ENCODE assay signal across 15 cellular contexts in the genomic region with DNA sequence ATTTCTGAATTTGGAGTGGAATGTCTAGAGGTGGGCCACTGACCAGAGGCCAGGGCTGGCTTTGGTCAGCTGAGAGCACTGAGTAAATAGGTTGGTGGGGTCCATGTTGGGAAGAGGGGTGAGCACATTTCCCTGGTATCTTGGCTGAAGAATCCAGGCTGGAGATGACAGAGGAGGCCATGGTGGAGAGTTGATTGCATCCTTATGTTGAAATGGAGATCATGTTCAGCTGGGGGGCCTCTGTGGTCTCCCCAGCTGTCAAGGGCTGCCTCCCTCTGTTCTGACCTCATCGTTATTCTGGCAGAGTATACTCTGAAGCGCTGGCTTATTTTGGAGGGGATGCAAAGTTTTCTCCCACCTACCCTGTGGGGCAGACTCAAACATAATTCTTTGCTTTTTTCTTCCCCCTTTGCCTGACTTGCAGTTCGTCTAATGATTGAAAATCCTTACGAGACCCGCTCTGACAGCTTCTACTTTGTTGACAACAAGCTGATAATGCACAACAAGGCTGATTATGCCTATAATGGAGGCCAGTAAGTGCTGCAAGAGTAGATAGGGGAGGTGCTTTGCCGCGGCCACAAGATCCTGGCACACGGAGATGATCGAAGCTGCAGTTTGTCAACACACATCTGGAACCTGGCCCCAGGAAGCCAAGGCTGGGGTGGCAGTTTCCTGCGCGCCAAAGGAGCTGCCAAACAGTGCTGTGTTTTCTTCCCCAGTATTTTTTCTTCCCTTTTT. TPM values are rescaled to one million over a fixed set of nuclear protein-coding genes. Genes with fewer than 3 reads are reported as not detected.
DNase-seq lines count a peak whose midpoint lies in the region; ATAC-seq, FAIRE-seq and TF ChIP-seq lines count a peak whose summit lies in the region.
"Had no signal": no experiment of that assay in that cellular context is flagged by ENCODE, and none has a peak within 500 bp of the region (broad histone marks: within the 10 kb centered on the region; RNA-seq: fewer than 3 reads in every experiment).

No MANE protein-coding gene starts in this region.

- FAIRE-seq in GM12892 (lab: Jason Lieb, UNC): no peak

- peak overlapping the region in 2 of 11 experiments; percentile 11 to 13; a peak in 2 of 22 replicates for H3K9ac ChIP-seq in BLaER1 treated with 17β-estradiol and CSF1 and Interleukin-3, amounts not matched to agents 10 nM and 100 nM

- peaks cover 100% of the 10 kb centered on the region for H3K36me3 Mint-ChIP-seq in dendritic cell treated with granulocyte-macrophage colony-stimulating factor and Interleukin-4, amounts not matched to agents 40 ng/mL and 50 ng/mL, for 4 days (ENCODE audit: low read depth)

- H3K27me3 Mint-ChIP-seq in dendritic cell treated with granulocyte-macrophage colony-stimulating factor and Interleukin-4, amounts not matched to agents 40 ng/mL and 50 ng/mL, for 4 days: no peaks in the 10 kb centered on the region

- peaks cover 32% of the 10 kb centered on the region for H3K4me1 Mint-ChIP-seq in dendritic cell treated with granulocyte-macrophage colony-stimulating factor and Interleukin-4, amounts not matched to agents 40 ng/mL and 50 ng/mL, for 4 days (ENCODE audit: low read depth)

- H3K4me1 ChIP-seq in BLaER1 treated with 17β-estradiol and CSF1 and Interleukin-3, amounts not matched to agents 10 nM and 100 nM: peaks cover 16 to 44% (median 37%) of the 10 kb centered on the region in 10 experiments
- peaks cover 16 to 17% of the 10 kb centered on the region in 2 experiments for H3K4me1 ChIP-seq in neutrophil (ENCODE audit: control insufficient read depth in 1 of 2, insufficient read depth in 1 of 2, low read depth in 1 of 2, low read length in 1 of 2)
- H3K4me1 ChIP-seq in left lung: peaks cover under 1 to 37% of the 10 kb centered on the region in 2 donors

- TF ChIP-seq CTCF in neutrophil (IDR thresholded peaks at IDR 0.05) (no peak), left lung (IDR thresholded peaks at IDR 0.05) (no peak)

- H4K20me1 ChIP-seq in BLaER1 treated with 17β-estradiol and CSF1 and Interleukin-3, amounts not matched to agents 10 nM and 100 nM: peaks cover 0 to 66% (median 38%) of the 10 kb centered on the region in 11 experiments; a peak in 17 of 22 replicates

- H3K27ac Mint-ChIP-seq in dendritic cell treated with granulocyte-macrophage colony-stimulating factor and Interleukin-4, amounts not matched to agents 40 ng/mL and 50 ng/mL, for 4 days: peak overlapping the region; percentile 16
- H3K27ac Mint-ChIP-seq: activated naive CD4-positive, alpha-beta T cell treated with anti-CD3 and anti-CD28 coated beads, Interleukin-2, amount 50 U/mL, for 72 hours had no signal

- no peak overlapping the region for H3K4me3 ChIP-seq in BLaER1 treated with 17β-estradiol and CSF1 and Interleukin-3, amounts not matched to agents 10 nM and 100 nM
- H3K4me3 ChIP-seq in neutrophil (ENCODE audit: low read depth in 1 of 2, low read length in 1 of 2) (no peak overlapping the region), left lung (no peak overlapping the region)

- intact Hi-C loops in dendritic cell treated with granulocyte-macrophage colony-stimulating factor and Interleukin-4, amounts not matched to agents 40 ng/mL and 50 ng/mL, for 4 days (cut with micrococcal nuclease): loop anchor here (10.0 kb wide), 1 partner anchor 255 kb away; the partner anchor contains the start of gene HNF1A
- intact Hi-C loops in left lung (cut with DNase I): loop anchor here in 1 of 2 donors (10.0 kb wide), 1 partner anchor 135 kb away; the partner anchor contains the start of gene POP5

- no peaks in the 10 kb centered on the region for H3K9me3 ChIP-seq in BLaER1 treated with 17β-estradiol and CSF1 and Interleukin-3, amounts not matched to agents 10 nM and 100 nM (replicated peaks in 1 of 11)
- H3K9me3 ChIP-seq in neutrophil: no peaks in the 10 kb centered on the region
- H3K9me3 ChIP-seq in left lung: no peaks in the 10 kb centered on the region

- DNase-seq in HUDEP-2 (lab: John Stamatoyannopoulos, UW; ENCODE audit: unreplicated experiment in 76 of 76) (peak in 44 of 76 experiments; percentile 7 to 62 (median 30)), left lung (no peak), SHP77 treated with DMSO at 0.1 percent for 48 hours (lab: John Stamatoyannopoulos, UW) (no peak), GM12892 (ENCODE audit: insufficient read length) (no peak)
- DNase-seq: cortex of kidney; H7; NCI-H1930; SIG-M5; stimulated activated CD4-positive, alpha-beta T cell treated with anti-CD3 and anti-CD28 coated beads, Interleukin-4, amount 100 ng/mL, for 24 hours had no signal

- peak overlapping the region in 9 of 11 experiments; percentile 1 to 48 (median 17); a peak in 11 of 22 replicates for H3K4me2 ChIP-seq in BLaER1 treated with 17β-estradiol and CSF1 and Interleukin-3, amounts not matched to agents 10 nM and 100 nM

- H3K36me3 ChIP-seq in BLaER1 treated with 17β-estradiol and CSF1 and Interleukin-3, amounts not matched to agents 10 nM and 100 nM: peaks cover 84 to 100% (median 99%) of the 10 kb centered on the region in 11 experiments
- peaks cover 77% of the 10 kb centered on the region for H3K36me3 ChIP-seq in neutrophil
- peaks cover 5 to 92% of the 10 kb centered on the region in 2 donors for H3K36me3 ChIP-seq in left lung

- H3K4me3 Mint-ChIP-seq in dendritic cell treated with granulocyte-macrophage colony-stimulating factor and Interleukin-4, amounts not matched to agents 40 ng/mL and 50 ng/mL, for 4 days: no peak overlapping the region
- H3K4me3 Mint-ChIP-seq: stimulated activated effector memory CD8-positive, alpha-beta T cell treated with anti-CD3 and anti-CD28 coated beads, Interleukin-12 subunit alpha, Interleukin-12 subunit beta, amount 100 ng/mL, for 72 hours had no signal

- H3K27ac ChIP-seq in BLaER1 treated with 17β-estradiol and CSF1 and Interleukin-3, amounts not matched to agents 10 nM and 100 nM: 0 out of 22 replicates have a peak overlapping the region, but pooled peaks of 1 of the 11 experiments have one; percentile 20
- H3K27ac ChIP-seq in neutrophil: peak overlapping the region; percentile 54
- H3K27ac ChIP-seq in left lung: no peak overlapping the region

- no peaks in the 10 kb centered on the region for H3K9me3 Mint-ChIP-seq in dendritic cell treated with granulocyte-macrophage colony-stimulating factor and Interleukin-4, amounts not matched to agents 40 ng/mL and 50 ng/mL, for 4 days
- H3K9me3 Mint-ChIP-seq: activated naive CD4-positive, alpha-beta T cell treated with anti-CD3 and anti-CD28 coated beads, Interleukin-2, amount 50 U/mL, for 72 hours; stimulated activated effector memory CD8-positive, alpha-beta T cell treated with anti-CD3 and anti-CD28 coated beads, Interleukin-12 subunit alpha, Interleukin-12 subunit beta, amount 100 ng/mL, for 72 hours had no signal

- no peaks in the 10 kb centered on the region for H3K27me3 ChIP-seq in BLaER1 treated with 17β-estradiol and CSF1 and Interleukin-3, amounts not matched to agents 10 nM and 100 nM
- H3K27me3 ChIP-seq in neutrophil (no peaks in the 10 kb centered on the region), left lung (no peaks in the 10 kb centered on the region)

- ATAC-seq in left lung (no peak), GM21515 (IDR thresholded peaks at IDR 0.05; ENCODE audit: unreplicated experiment) (no peak)
- ATAC-seq: activated naive CD4-positive, alpha-beta T cell treated with anti-CD3 and anti-CD28 coated beads, Interleukin-2, amount 50 U/mL, for 72 hours; stimulated activated effector memory CD8-positive, alpha-beta T cell treated with anti-CD3 and anti-CD28 coated beads, Interleukin-12 subunit alpha, Interleukin-12 subunit beta, amount 100 ng/mL, for 72 hours had no signal

- TF ChIP-seq POLR2A in GM12892 (IDR thresholded peaks at IDR 0.05; ENCODE audit: low read depth, low read length): no peak

RNA-seq across cellular contexts. Expression of gene ACADS, which starts 6.0 kb away (rescaled TPM):
- 10 to 100 TPM; 17.3 to 20.6 TPM for total RNA-seq in left lung
- polyA plus RNA-seq in GM12892 (2012; ENCODE audit: missing spikeins): 5.3 TPM

RNA-seq across cellular contexts. Expression of gene UNC119B, which starts 9.4 kb away (rescaled TPM):
- 10 to 100 TPM; 23.3 to 28.3 TPM for total RNA-seq in left lung
- polyA plus RNA-seq in GM12892 (2012; ENCODE audit: missing spikeins): 15.2 TPM

RNA-seq across cellular contexts. Expression of gene MLEC, which starts 32.7 kb away (rescaled TPM):
- 100 to 1,000 TPM; 178 to 180 TPM for total RNA-seq in left lung
- 48.5 TPM for polyA plus RNA-seq in GM12892 (2012; ENCODE audit: missing spikeins)

Comparison
In these comparisons a context has a peak if more than half of its experiments do, and no peak if none do; other contexts are left out.
1. DNase-seq: peak in HUDEP-2 (44 of 76); none in left lung (0 of 2), SHP77 treated with DMSO at 0.1 percent for 48 hours (single experiment) and GM12892 (single experiment).